1 cellular context compared by ENCODE assay signal in the genomic region with DNA sequence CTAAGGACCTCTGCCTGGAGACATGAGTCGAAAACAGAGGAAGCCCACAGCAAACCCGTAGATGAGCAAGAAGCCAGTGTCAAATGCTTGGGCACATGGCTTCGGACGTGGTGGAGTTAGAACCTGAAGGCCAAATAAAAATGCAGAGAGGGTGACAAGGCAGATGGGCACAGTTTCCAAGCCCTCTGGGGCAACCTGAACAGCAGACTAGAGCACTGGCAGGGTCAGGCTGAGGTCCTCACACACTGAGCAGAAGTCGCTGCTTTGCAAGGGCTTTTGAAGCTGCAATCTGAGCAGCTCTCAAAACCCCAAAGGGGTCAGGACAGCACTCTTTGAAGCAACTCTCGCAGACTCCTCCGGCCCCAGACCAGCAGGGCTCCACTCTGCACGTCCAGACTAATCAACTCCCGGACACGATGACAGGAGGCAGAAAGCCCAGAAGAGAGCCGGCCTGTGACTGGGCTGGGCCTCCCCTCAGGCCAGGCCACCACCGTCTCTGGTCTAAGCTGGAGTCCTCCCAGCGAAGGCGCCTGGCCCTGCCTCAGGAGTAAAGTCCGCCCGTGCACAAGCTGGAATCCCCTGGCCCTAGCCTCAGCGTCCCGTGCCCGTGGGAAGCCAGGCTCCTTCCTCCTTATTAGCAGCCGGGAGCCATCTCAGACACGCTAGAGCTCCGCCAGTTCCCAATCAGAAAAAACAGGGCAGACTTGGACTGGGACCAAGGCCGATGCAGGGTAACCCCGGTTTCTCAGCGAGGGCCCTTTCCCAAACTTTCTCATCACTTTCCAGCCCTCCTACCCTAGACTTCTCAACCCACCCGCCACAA.
A peak's percentile ranks its signal among the peaks of the same experiment; 100 is the strongest.
TF ChIP-seq lines count a peak whose summit lies in the region.

No MANE protein-coding gene starts in this region.

TF ChIP-seq in IMR-90, 13 proteins besides CTCF, POLR2A, EP300 and RAD21:
- TF ChIP-seq CHD1 (IDR thresholded peaks at IDR 0.05; ENCODE audit: low read depth, low read length) (no peak), RCOR1 (IDR thresholded peaks at IDR 0.05; ENCODE audit: insufficient replicate concordance, low read length) (no peak), MXI1 (IDR thresholded peaks at IDR 0.05; ENCODE audit: borderline replicate concordance, low read depth, low read length) (0 out of 2 replicates have a peak, but pooled peaks have one; percentile 28), BHLHE40 (IDR thresholded peaks at IDR 0.05; ENCODE audit: low read depth, low read length) (peak; percentile 23; the same call in 1 of the 2 replicates)
